Comparison of ENCODE assay signal across 9 cellular contexts in the genomic region with DNA sequence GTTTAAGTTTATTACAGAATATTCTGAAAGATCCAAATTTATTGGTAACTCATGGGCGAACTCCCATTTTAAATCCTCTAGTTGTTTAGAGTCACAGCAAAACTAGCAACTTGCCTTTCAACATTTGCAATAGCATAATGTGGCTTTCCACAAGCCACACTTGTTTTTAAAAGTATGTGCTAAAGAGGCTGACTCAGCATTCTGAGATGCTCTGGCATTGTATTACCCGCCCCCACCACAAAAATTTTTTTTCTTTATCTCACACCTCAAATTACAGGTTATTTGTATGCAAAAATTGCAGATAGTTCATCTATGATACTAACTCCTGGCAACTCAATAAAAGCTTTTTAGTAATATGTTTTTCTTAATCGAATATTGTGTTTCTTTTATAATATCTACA. TPM values are rescaled to one million over a fixed set of nuclear protein-coding genes. Genes with fewer than 3 reads are reported as not detected.
A peak's percentile ranks its signal among the peaks of the same experiment; 100 is the strongest.
DNase-seq lines count a peak whose midpoint lies in the region; ATAC-seq, FAIRE-seq and TF ChIP-seq lines count a peak whose summit lies in the region.
"Not testable (repeated sequence)": the region's sequence is repeated elsewhere in the genome, so short reads cannot be mapped to it uniquely, and the experiment has no call there.
"Had no signal": no experiment of that assay in that cellular context is flagged by ENCODE, and none has a peak within 500 bp of the region (broad histone marks: within the 10 kb centered on the region; RNA-seq: fewer than 3 reads in every experiment).

No MANE protein-coding gene starts in this region.

- not testable (repeated sequence) for H2BK120ac ChIP-seq in H1 (replicated peaks; ENCODE audit: low read depth, low read length); mesendoderm (ENCODE audit: low read depth, low read length)

- POLR2A ChIA-PET in A549 (lab: Yijun Ruan, JAX); H1 (lab: Charles Lee; ENCODE audit: partially characterized antibody): not testable (repeated sequence)

- H3K4me1 Mint-ChIP-seq in astrocyte (ENCODE audit: low read depth, unreplicated experiment), result peaks cover 17% of the 10 kb centered on the region

- H3K9me3 ChIP-seq in A549; HUES48 (ENCODE audit: control insufficient read depth, insufficient read depth, low read length); astrocyte (ENCODE audit: insufficient read depth, low read depth, low read length); H1 (ENCODE audit: insufficient read depth in 2 of 2, low read depth in 1 of 2, low read length in 1 of 2): not testable (repeated sequence)

- not testable (repeated sequence) for H3K9me3 Mint-ChIP-seq in astrocyte (ENCODE audit: unreplicated experiment)

- H2BK5ac ChIP-seq in H1 (ENCODE audit: low read depth, low read length); mesendoderm (ENCODE audit: low read length): not testable (repeated sequence)

- not testable (repeated sequence) for H3K14ac ChIP-seq in H1 (ENCODE audit: insufficient read length)

- not testable (repeated sequence) for H2BK20ac ChIP-seq in H1 (ENCODE audit: low read length)

- H3K36me3 Mint-ChIP-seq in astrocyte (ENCODE audit: low read depth, unreplicated experiment), result not testable (repeated sequence)

- H3K23me2 ChIP-seq in H1 (ENCODE audit: low read depth, low read length), result not testable (repeated sequence)

- not testable (repeated sequence) for H3K27me3 ChIP-seq in HUES48 (ENCODE audit: control insufficient read depth, insufficient read depth, low read length); astrocyte (ENCODE audit: insufficient read depth, low read length); H1 (replicated peaks in 1 of 4; ENCODE audit: control insufficient read depth in 3 of 4, extremely low read depth in 1 of 4, insufficient read depth in 3 of 4, low read length in 3 of 4); mesendoderm (ENCODE audit: insufficient read depth, low read length, poor library complexity)

- not testable (repeated sequence) for H4K8ac ChIP-seq in H1 (ENCODE audit: extremely low read depth, insufficient read depth, low read length); mesendoderm (ENCODE audit: low read depth, low read length)

- H2BK15ac ChIP-seq in H1 (ENCODE audit: low read length); mesendoderm (replicated peaks; ENCODE audit: low read depth): not testable (repeated sequence)

- 33% methylated on average over 3 of the region's 3 CpGs for WGBS in A549 (ENCODE audit: missing lambda C conversion rate)
- 51% methylated on average over 3 of the region's 3 CpGs; no CpG with 5 or more reads in 1 of the 2 experiments for WGBS in H1 (ENCODE audit: extremely low coverage in 1 of 2, insufficient coverage in 1 of 2, insufficient read length in 1 of 2, insufficient replicate concordance in 2 of 2, low coverage in 1 of 2, low lambda C conversion rate in 2 of 2, missing lambda C conversion rate in 1 of 2), 2 experiments
- 100% methylated on average over 1 of the region's 3 CpGs for WGBS in mesendoderm (ENCODE audit: extremely low coverage, insufficient coverage, low lambda C conversion rate)

- H2AFZ ChIP-seq in astrocyte (ENCODE audit: low read depth, low read length); H1 (ENCODE audit: low read length): not testable (repeated sequence)

- not testable (repeated sequence) for H3K27ac ChIP-seq in A549; astrocyte (ENCODE audit: low read depth, low read length); H1 (ENCODE audit: low read depth, low read length); mesendoderm (ENCODE audit: low read depth, low read length)
- peak overlapping the region; percentile 61 for H3K27ac ChIP-seq in HUES48 (ENCODE audit: low read depth, low read length)

- H3K4me3 ChIP-seq in A549; astrocyte (ENCODE audit: insufficient read depth, low read depth, low read length); H1 (ENCODE audit: extremely low read depth in 1 of 4, insufficient read depth in 2 of 4, low read depth in 3 of 4, low read length in 4 of 4); mesendoderm (ENCODE audit: low read length): not testable (repeated sequence)
- peak overlapping the region; percentile 26; the same call in 1 of the 2 replicates for H3K4me3 ChIP-seq in HUES48 (ENCODE audit: low read depth, low read length)

- peak overlapping the region; percentile 85 for H3K27ac Mint-ChIP-seq in astrocyte (ENCODE audit: unreplicated experiment)

- not testable (repeated sequence) for H3K79me1 ChIP-seq in H1 (ENCODE audit: low read depth, low read length); mesendoderm (ENCODE audit: low read length)

- H4K91ac ChIP-seq in H1 (replicated peaks; ENCODE audit: insufficient read length, low read length), result not testable (repeated sequence)

- H3K79me2 ChIP-seq in astrocyte (ENCODE audit: insufficient read depth, low read length); H1 (ENCODE audit: control insufficient read depth in 1 of 2, insufficient read depth in 2 of 2, low read length in 2 of 2); mesendoderm (ENCODE audit: control insufficient read depth, insufficient read depth, low read length): not testable (repeated sequence)

- H3K4me3 Mint-ChIP-seq in astrocyte (ENCODE audit: unreplicated experiment), result not testable (repeated sequence)

- TF ChIP-seq POLR2A in A549 (IDR thresholded peaks at IDR 0.05; ENCODE audit: low read length); H1 (IDR thresholded peaks at IDR 0.05; ENCODE audit: control extremely low read depth in 1 of 2, low read depth in 2 of 2, low read length in 2 of 2): not testable (repeated sequence)

- TF ChIP-seq EP300 in A549 (IDR thresholded peaks at IDR 0.05); H1 (IDR thresholded peaks at IDR 0.05; ENCODE audit: borderline replicate concordance in 1 of 2, low read depth in 2 of 2, low read length in 2 of 2): not testable (repeated sequence)

- H3K9ac ChIP-seq in HUES48 (ENCODE audit: low read depth, low read length); astrocyte (ENCODE audit: low read length); H1 (replicated peaks in 1 of 4; ENCODE audit: extremely low read depth in 1 of 4, low read depth in 3 of 4, low read length in 3 of 4); mesendoderm (ENCODE audit: low read length): not testable (repeated sequence)

- H4K5ac ChIP-seq in H1 (ENCODE audit: insufficient read length, low read depth, low read length); mesendoderm (ENCODE audit: low read length): not testable (repeated sequence)

- not testable (repeated sequence) for H3K4me1 ChIP-seq in A549; astrocyte (ENCODE audit: insufficient read depth, low read length); H1 (replicated peaks in 1 of 4; ENCODE audit: control insufficient read depth in 3 of 4, insufficient read depth in 4 of 4, low read length in 3 of 4); mesendoderm (ENCODE audit: control insufficient read depth, low read depth, low read length)
- H3K4me1 ChIP-seq in HUES48 (ENCODE audit: control insufficient read depth, insufficient read depth, low read length), result peaks cover 17% of the 10 kb centered on the region; the same call in 1 of the 2 replicates

- not testable (repeated sequence) for H4K20me1 ChIP-seq in astrocyte (ENCODE audit: insufficient read depth, low read length); H1 (replicated peaks in 1 of 2; ENCODE audit: control insufficient read depth in 1 of 2, insufficient read depth in 2 of 2, low read length in 2 of 2)

- TF ChIP-seq CTCF in A549 (IDR thresholded peaks at IDR 0.05); astrocyte (IDR thresholded peaks at IDR 0.05; ENCODE audit: insufficient read depth, low read depth, low read length); H1 (IDR thresholded peaks at IDR 0.05; ENCODE audit: control extremely low read depth in 1 of 3, insufficient read depth in 1 of 3, low read depth in 1 of 3, low read length in 3 of 3): not testable (repeated sequence)

- FAIRE-seq in A549 (lab: Jason Lieb, UNC); astrocyte (lab: Jason Lieb, UNC); H1 (lab: Jason Lieb, UNC): not testable (repeated sequence)

- not testable (repeated sequence) for H3K4ac ChIP-seq in H1 (replicated peaks; ENCODE audit: insufficient read length, low read depth, low read length); mesendoderm (ENCODE audit: low read depth, low read length)

- TF ChIP-seq RAD21 in A549 (conservative IDR thresholded peaks at IDR 0.05 in 1 of 2, IDR thresholded peaks at IDR 0.05 in 1 of 2); H1 (IDR thresholded peaks at IDR 0.05 in 1 of 2, conservative IDR thresholded peaks at IDR 0.05 in 1 of 2; ENCODE audit: low read depth in 2 of 2, low read length in 2 of 2): not testable (repeated sequence)

- H3K18ac ChIP-seq in H1 (ENCODE audit: extremely low read depth, low read length); mesendoderm (ENCODE audit: low read length): not testable (repeated sequence)

- not testable (repeated sequence) for H3K4me2 ChIP-seq in A549; astrocyte (ENCODE audit: low read length); H1 (ENCODE audit: insufficient read depth in 1 of 2, low read depth in 2 of 2, low read length in 2 of 2); mesendoderm (ENCODE audit: low read length)

- DNase-seq in A549 (ENCODE audit: low read depth in 1 of 2, low spot score in 1 of 2); astrocyte (ENCODE audit: low read depth); H1 (ENCODE audit: low read depth in 1 of 2, low spot score in 2 of 2): not testable (repeated sequence)
- peak; percentile 19 for DNase-seq in OCI-M1 (lab: John Stamatoyannopoulos, UW)
- DNase-seq in mesendoderm, result peak; percentile 55

- not testable (repeated sequence) for H2BK12ac ChIP-seq in H1 (ENCODE audit: low read depth, low read length)

- ATAC-seq in A549, result not testable (repeated sequence)

- not testable (repeated sequence) for H3K27me3 Mint-ChIP-seq in astrocyte (ENCODE audit: low read depth, unreplicated experiment)

- CTCF ChIA-PET in A549 (lab: Yijun Ruan, JAX), result interaction anchor here (0.8 to 4.9 kb wide), 9 partner anchors 43 to 277 kb away, joined by 3 to 38 read pairs (median 5); a partner anchor contains a TSS
- CTCF ChIA-PET in H1 (lab: Charles Lee; ENCODE audit: partially characterized antibody), result interaction anchor here (0.8 to 1.3 kb wide), 4 partner anchors 95 to 270 kb away, joined by 3 to 4 read pairs (median 4); no protein-coding TSS in a partner anchor

- not testable (repeated sequence) for H3K23ac ChIP-seq in H1 (ENCODE audit: insufficient read length); mesendoderm (ENCODE audit: low read length)

- H2AK5ac ChIP-seq in H1 (ENCODE audit: low read depth, low read length); mesendoderm (ENCODE audit: low read length): not testable (repeated sequence)

- H3K36me3 ChIP-seq in HUES48 (ENCODE audit: control insufficient read depth, insufficient read depth, low read length); astrocyte (ENCODE audit: insufficient read depth, low read length); H1 (ENCODE audit: control insufficient read depth in 2 of 4, insufficient read depth in 4 of 4, low read length in 3 of 4); mesendoderm (ENCODE audit: control insufficient read depth, insufficient read depth, low read length): not testable (repeated sequence)

- not testable (repeated sequence) for H3K56ac ChIP-seq in H1 (replicated peaks; ENCODE audit: insufficient read length, low read depth, low read length); mesendoderm (ENCODE audit: low read length)

RNA-seq across cellular contexts. Expression of a gene that starts 2.4 kb away (rescaled TPM):
- polyA plus RNA-seq in A549 (2011; rRNA removed) (76.2 and 81.3 TPM in 2 replicates), A549 (2017; fragmentation: RNase III; extraction: RNeasy Plus Mini Kit Qiagen cat#74134 plus additional on column Dnase treatment) (15.7 to 21.0 TPM (median 20.3 TPM) in 3 replicates), H1 (2011; rRNA removed) (3.6 and 9.2 TPM in 2 replicates)
- 7.8 and 10.3 TPM in 2 replicates for polyA plus RNA-seq in A549 (2012; cell fraction: cytosol; rRNA removed)
- 3.8 and 5.7 TPM in 2 replicates for polyA plus RNA-seq in A549 (2012; cell fraction: nucleus; rRNA removed)
- polyA minus RNA-seq in A549 (2011; rRNA and poly(A)+ RNA removed), result 8.3 and 9.6 TPM in 2 replicates
- 5.0 and 6.2 TPM in 2 replicates for total RNA-seq in astrocyte
- 8.1 and 9.5 TPM in 2 replicates for total RNA-seq in H1 (2021; fragmentation: NEBNext Ultra II Directional; extraction: Animal tissue kit (Norgen Biotek cat#: 25700))
- 8.8 TPM for polyA plus RNA-seq in H1 (2011; cell fraction: cytosol; rRNA removed)
- polyA plus RNA-seq in H1 (2011; cell fraction: nucleus; rRNA removed), result 1.7 TPM
- 6.2 to 14.9 TPM (median 8.8 TPM) in 4 replicates for polyA plus RNA-seq in H1 (2012, experiment 1 of 2)
- 2.9 TPM for polyA plus RNA-seq in H1 (2012, experiment 2 of 2)
- polyA plus RNA-seq in H1 (2013, experiment 1 of 2), result 15.9 TPM
- 19.5 TPM for polyA plus RNA-seq in H1 (2013, experiment 2 of 2)
- 4.0 and 5.3 TPM in 2 replicates for polyA minus RNA-seq in H1 (2011; rRNA and poly(A)+ RNA removed)
- polyA minus RNA-seq in H1 (2011; cell fraction: cytosol; rRNA and poly(A)+ RNA removed), result 2.3 TPM
- 4.7 TPM for polyA minus RNA-seq in H1 (2011; cell fraction: nucleus; rRNA and poly(A)+ RNA removed)
- 5.9 TPM for polyA plus RNA-seq in mesendoderm (2013, experiment 1 of 2)
- 5.4 TPM for polyA plus RNA-seq in mesendoderm (2013, experiment 2 of 2)
- total RNA-seq: CD4-positive, alpha-beta T cell; CD8-positive, alpha-beta memory T cell had no signal
- polyA plus RNA-seq: CD14-positive monocyte; CD8-positive, alpha-beta memory T cell had no signal

RNA-seq across cellular contexts. Expression of a gene that starts 59.7 kb away (rescaled TPM):
- polyA plus RNA-seq in A549 (2011; rRNA removed), result 49.2 and 51.9 TPM in 2 replicates
- 2.6 and 3.0 TPM in 2 replicates for polyA plus RNA-seq in A549 (2012; cell fraction: cytosol; rRNA removed)
- polyA plus RNA-seq in A549 (2012; cell fraction: nucleus; rRNA removed), result 3.4 and 4.9 TPM in 2 replicates
- polyA plus RNA-seq in A549 (2017; fragmentation: RNase III; extraction: RNeasy Plus Mini Kit Qiagen cat#74134 plus additional on column Dnase treatment), result 5.1 to 6.4 TPM (median 6.0 TPM) in 3 replicates
- 23.6 and 23.8 TPM in 2 replicates for polyA minus RNA-seq in A549 (2011; rRNA and poly(A)+ RNA removed)
- 2.3 and 3.4 TPM in 2 replicates for total RNA-seq in astrocyte
- 17.4 and 18.4 TPM in 2 replicates for total RNA-seq in H1 (2021; fragmentation: NEBNext Ultra II Directional; extraction: Animal tissue kit (Norgen Biotek cat#: 25700))
- polyA plus RNA-seq in H1 (2011; rRNA removed), result 9.4 and 13.4 TPM in 2 replicates
- polyA plus RNA-seq in H1 (2011; cell fraction: cytosol; rRNA removed), result 12.8 TPM
- polyA plus RNA-seq in H1 (2011; cell fraction: nucleus; rRNA removed), result 18.2 TPM
- polyA plus RNA-seq in H1 (2012, experiment 1 of 2), result 8.0 to 17.5 TPM (median 11.0 TPM) in 4 replicates
- 1.5 TPM for polyA plus RNA-seq in H1 (2012, experiment 2 of 2)
- 15.4 TPM for polyA plus RNA-seq in H1 (2013, experiment 1 of 2)
- 14.9 TPM for polyA plus RNA-seq in H1 (2013, experiment 2 of 2)
- polyA minus RNA-seq in H1 (2011; rRNA and poly(A)+ RNA removed), result 22.7 and 37.1 TPM in 2 replicates
- 14.2 TPM for polyA minus RNA-seq in H1 (2011; cell fraction: cytosol; rRNA and poly(A)+ RNA removed)
- 40.8 TPM for polyA minus RNA-seq in H1 (2011; cell fraction: nucleus; rRNA and poly(A)+ RNA removed)
- polyA plus RNA-seq in mesendoderm (2013, experiment 1 of 2), result 4.8 TPM
- polyA plus RNA-seq in mesendoderm (2013, experiment 2 of 2), result 5.1 TPM
- total RNA-seq: CD4-positive, alpha-beta T cell; CD8-positive, alpha-beta memory T cell had no signal
- polyA plus RNA-seq: CD14-positive monocyte had no signal
